22 cellular contexts compared by ENCODE assay signal in the genomic region with DNA sequence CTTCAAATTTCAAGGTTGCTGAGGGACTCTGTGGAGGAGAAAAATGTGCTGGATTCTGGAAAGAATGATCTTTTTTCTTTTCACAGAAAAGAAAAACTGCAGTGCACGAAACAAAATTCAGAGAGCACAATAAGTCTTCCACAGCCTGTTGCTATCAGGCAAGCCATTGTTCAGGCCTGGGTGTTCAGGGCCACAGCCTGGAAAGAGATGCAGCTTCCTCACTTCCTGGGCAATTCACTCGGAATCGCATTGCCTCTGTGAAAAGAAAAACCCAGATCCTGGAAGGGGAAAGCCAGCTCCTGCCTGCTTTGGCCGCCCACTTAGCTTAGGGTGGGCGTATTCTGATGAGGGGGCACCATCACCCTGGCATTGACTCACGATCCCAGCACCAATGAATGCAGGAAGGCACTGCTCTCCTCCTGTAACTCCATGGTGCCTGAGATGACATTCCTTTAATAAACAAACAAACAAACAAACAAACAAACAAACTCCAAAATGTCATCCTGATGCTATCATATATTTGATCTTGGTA.
"Had no signal": no experiment of that assay in that cellular context is flagged by ENCODE, and none has a peak within 500 bp of the region (broad histone marks: within the 10 kb centered on the region; RNA-seq: fewer than 3 reads in every experiment).

No MANE protein-coding gene starts in this region.

- H3K4me1 ChIP-seq: breast epithelium, foreskin keratinocyte, left ventricle myocardium inferior, parathyroid adenoma, uterus had no signal

- DNase-seq: activated CD4-positive, alpha-beta T cell treated with anti-CD3 and anti-CD28 coated beads for 4 hours; activated CD4-positive, alpha-beta T cell treated with anti-CD3 and anti-CD28 coated beads, Interleukin-2, amount 50 U/mL, for 4 hours; activated gamma-delta T cell treated with Interleukin-2 at 50 U/mL for 16 hours; activated T-cell treated with anti-CD3 and anti-CD28 coated beads for 4 hours; central memory CD4-positive, alpha-beta T cell; foreskin keratinocyte; islet precursor cell; left ventricle myocardium inferior; nephron progenitor cell; occipital lobe; right cardiac atrium; stimulated activated naive CD4-positive, alpha-beta T cell treated with Interleukin-2 at 50 U/mL for 16 hours; T-helper 9 cell; uterus had no signal

- H2AFZ ChIP-seq: parathyroid adenoma had no signal

- H3K27me3 ChIP-seq: breast epithelium, foreskin keratinocyte, uterus had no signal

- ATAC-seq: esophagus mucosa, foreskin keratinocyte, right cardiac atrium had no signal

- H3K79me2 ChIP-seq: parathyroid adenoma had no signal

- H3K36me3 ChIP-seq: breast epithelium, left ventricle myocardium inferior, uterus had no signal

- H3K27ac Mint-ChIP-seq: activated T-helper 1 cell treated with anti-CD3 and anti-CD28 coated beads, Interleukin-12 subunit alpha, Interleukin-12 subunit beta, Interleukin-2, Interleukin-4 antibody, amounts not matched to agents 30 ng/mL and 10 ng/mL and 1 ng/mL, durations not matched to agents 14 hours and 24 hours and 36 hours; T-helper 1 cell treated with Interleukin-12 subunit alpha and Interleukin-12 subunit beta and Interleukin-4 antibody, amounts not matched to agents 30 μg/mL and 1 μg/mL, for 36 hours; type B pancreatic cell had no signal

- H3K9ac ChIP-seq: parathyroid adenoma had no signal

- H3K9me3 Mint-ChIP-seq: nephron progenitor cell; T-helper 1 cell treated with Interleukin-12 subunit alpha and Interleukin-12 subunit beta and Interleukin-4 antibody, amounts not matched to agents 30 μg/mL and 1 μg/mL, for 36 hours; type B pancreatic cell had no signal

- H3K27ac ChIP-seq: breast epithelium, foreskin keratinocyte, left ventricle myocardium inferior, parathyroid adenoma, uterus, VCaP had no signal

- H3K4me3 ChIP-seq: breast epithelium, left ventricle myocardium inferior, lung, uterus had no signal

- H3K9me3 ChIP-seq: breast epithelium, left ventricle myocardium inferior, uterus had no signal

- H3K4me3 Mint-ChIP-seq: activated T-helper 1 cell treated with anti-CD3 and anti-CD28 coated beads, Interleukin-12 subunit alpha, Interleukin-12 subunit beta, Interleukin-2, Interleukin-4 antibody, amounts not matched to agents 30 ng/mL and 10 ng/mL and 1 ng/mL, durations not matched to agents 14 hours and 24 hours and 36 hours; nephron progenitor cell; T-helper 1 cell treated with Interleukin-12 subunit alpha and Interleukin-12 subunit beta and Interleukin-4 antibody, amounts not matched to agents 30 μg/mL and 1 μg/mL, for 36 hours; type B pancreatic cell had no signal

- H3K36me3 Mint-ChIP-seq: type B pancreatic cell had no signal
